ENCODE assay signal across 17 cellular contexts in the genomic region with DNA sequence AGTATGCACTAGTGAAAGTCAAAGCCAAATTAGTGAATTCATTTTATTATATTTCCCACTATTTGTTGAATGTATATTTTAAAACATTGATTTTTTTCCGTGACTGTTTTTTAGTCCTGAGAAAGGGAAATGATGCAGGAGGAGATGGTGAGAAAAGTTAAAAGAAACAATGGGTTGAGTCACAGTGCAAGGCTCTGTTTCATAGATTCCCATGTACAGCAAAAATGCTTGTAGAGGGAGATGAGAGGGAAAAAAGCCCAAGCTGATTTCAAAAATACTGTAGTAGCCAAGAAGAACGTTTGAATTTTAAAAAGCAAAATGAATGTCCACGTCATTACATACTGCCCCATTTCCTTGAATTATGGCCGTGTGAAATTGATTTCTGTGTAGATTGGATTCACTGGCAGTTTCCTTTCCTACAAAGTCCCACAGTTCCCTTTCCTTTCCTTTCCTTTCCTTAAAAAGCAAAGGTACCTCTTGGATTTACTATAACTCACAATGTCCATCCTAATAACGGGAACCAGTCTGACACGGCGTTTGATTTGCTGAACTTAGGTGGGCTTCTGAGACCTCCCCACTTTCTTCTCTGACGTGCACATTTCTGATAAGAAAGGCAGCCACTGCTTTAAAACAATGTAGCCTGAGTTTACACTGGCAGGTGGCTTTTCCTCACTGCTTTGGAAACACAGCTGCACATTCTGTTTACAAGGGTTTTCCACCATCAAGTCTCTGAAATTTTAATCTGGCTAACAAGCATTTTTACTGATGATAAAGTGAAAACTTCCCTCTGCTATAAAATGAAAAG.
DNase-seq lines count a peak whose midpoint lies in the region; ATAC-seq and TF ChIP-seq lines count a peak whose summit lies in the region.
"Had no signal": no experiment of that assay in that cellular context is flagged by ENCODE, and none has a peak within 500 bp of the region (broad histone marks: within the 10 kb centered on the region; RNA-seq: fewer than 3 reads in every experiment).

No MANE protein-coding gene starts in this region.

- H3K9me3 ChIP-seq in mammary epithelial cell (replicated peaks; ENCODE audit: insufficient read depth, low read length) (no peaks in the 10 kb centered on the region), skeletal muscle satellite cell (replicated peaks; ENCODE audit: low read length) (no peaks in the 10 kb centered on the region), tibial artery (no peaks in the 10 kb centered on the region)

- H3K4me2 ChIP-seq in mammary epithelial cell (ENCODE audit: insufficient read depth, low read depth, low read length) (no peak overlapping the region), skeletal muscle satellite cell (ENCODE audit: low read length) (peak overlapping the region; percentile 47)

- peaks cover 19% of the 10 kb centered on the region for H3K4me1 Mint-ChIP-seq in MCF 10A (ENCODE audit: insufficient read depth, unreplicated experiment)
- H3K4me1 Mint-ChIP-seq: stimulated activated effector memory CD8-positive, alpha-beta T cell treated with anti-CD3 and anti-CD28 coated beads, Interleukin-12 subunit alpha, Interleukin-12 subunit beta, amount 100 ng/mL, for 72 hours had no signal

- H3K9ac ChIP-seq in mammary epithelial cell (ENCODE audit: insufficient read depth, low read length) = no peak overlapping the region
- peak overlapping the region; percentile 64 for H3K9ac ChIP-seq in skeletal muscle satellite cell (ENCODE audit: low read depth, low read length)

- 74% methylated on average over 8 of the region's 8 CpGs for WGBS in mammary epithelial cell (ENCODE audit: low coverage, missing lambda C conversion rate)

- no peaks in the 10 kb centered on the region for H3K36me3 Mint-ChIP-seq in MCF 10A (ENCODE audit: insufficient read depth, unreplicated experiment)
- H3K36me3 Mint-ChIP-seq: CD8-positive, alpha-beta T cell; stimulated activated effector memory CD8-positive, alpha-beta T cell treated with anti-CD3 and anti-CD28 coated beads, Interleukin-12 subunit alpha, Interleukin-12 subunit beta, amount 100 ng/mL, for 72 hours had no signal

- BruUV-seq in mammary epithelial cell (replicated peaks; lab: Mats Ljungman, UMichigan) (no TSS peak), MCF 10A (replicated peaks; lab: Mats Ljungman, UMichigan) (no TSS peak)

- TF ChIP-seq CTCF in mammary epithelial cell (conservative IDR thresholded peaks at IDR 0.05 in 1 of 2, IDR thresholded peaks at IDR 0.05 in 1 of 2; ENCODE audit: extremely low read depth in 1 of 2, insufficient read depth in 1 of 2, low read depth in 1 of 2, low read length in 2 of 2) = no peak
- no peak for TF ChIP-seq CTCF in MCF 10A (IDR thresholded peaks at IDR 0.05; ENCODE audit: unreplicated experiment)
- TF ChIP-seq CTCF in fibroblast of pulmonary artery (IDR thresholded peaks at IDR 0.05; ENCODE audit: low read length, missing control alignments) = no peak
- no peak for TF ChIP-seq CTCF in tibial artery (IDR thresholded peaks at IDR 0.05)

- H4K20me1 ChIP-seq in mammary epithelial cell (ENCODE audit: insufficient read depth, low read length) = no peaks in the 10 kb centered on the region

- dilution Hi-C loops in mammary epithelial cell (cut with HindIII; ENCODE audit: low sequenced_read_pairs) = loop anchor here (25.0 kb wide), 1 partner anchor 654 kb away; no protein-coding TSS in a partner anchor

- DNase-seq in mammary epithelial cell (peak; percentile 26), MCF 10A (ENCODE audit: unreplicated experiment) (no peak), fibroblast of pulmonary artery (ENCODE audit: low read depth) (peak; percentile 90), tibial artery (no peak), NCI-H1694 treated with DMSO at 0.1 percent for 48 hours (lab: John Stamatoyannopoulos, UW) (no peak)
- DNase-seq: activated CD4-positive, CD25-positive, alpha-beta regulatory T cell treated with anti-CD3 and anti-CD28 coated beads, Interleukin-2, amount 50 U/mL, for 72 hours; CD8-positive, alpha-beta T cell; effector memory CD8-positive, alpha-beta T cell; midbrain; NCI-H2081 treated with DMSO at 0.1 percent for 48 hours; NCI-H82; T-helper 2 cell had no signal

- no peak overlapping the region for H3K4me3 Mint-ChIP-seq in MCF 10A (ENCODE audit: unreplicated experiment)
- H3K4me3 Mint-ChIP-seq: CD8-positive, alpha-beta T cell; effector memory CD8-positive, alpha-beta T cell; stimulated activated effector memory CD8-positive, alpha-beta T cell treated with anti-CD3 and anti-CD28 coated beads, Interleukin-12 subunit alpha, Interleukin-12 subunit beta, amount 100 ng/mL, for 72 hours had no signal

- in situ Hi-C loops in mammary epithelial cell (cut with MboI; ENCODE audit: low sequenced_read_pairs in 2 of 2) = loop anchor here (25.0 kb wide), 2 partner anchors 254 to 404 kb away; a partner anchor contains a TSS

- H3K27ac ChIP-seq in mammary epithelial cell (ENCODE audit: insufficient read depth, low read depth, low read length) (no peak overlapping the region), tibial artery (no peak overlapping the region)
- H3K27ac ChIP-seq: skin epidermis had no signal

- H3K36me3 ChIP-seq in mammary epithelial cell (ENCODE audit: insufficient read depth, low read length) (no peaks in the 10 kb centered on the region), skeletal muscle satellite cell (ENCODE audit: insufficient read depth, low read length) (no peaks in the 10 kb centered on the region), tibial artery (no peaks in the 10 kb centered on the region)

- H3K27ac Mint-ChIP-seq in MCF 10A (ENCODE audit: low read depth, unreplicated experiment) = no peak overlapping the region
- H3K27ac Mint-ChIP-seq: CD8-positive, alpha-beta T cell; effector memory CD8-positive, alpha-beta T cell; stimulated activated effector memory CD8-positive, alpha-beta T cell treated with anti-CD3 and anti-CD28 coated beads, Interleukin-12 subunit alpha, Interleukin-12 subunit beta, amount 100 ng/mL, for 72 hours had no signal

- H3K4me3 ChIP-seq in mammary epithelial cell (replicated peaks in 1 of 3; ENCODE audit: insufficient read depth in 1 of 3, low read depth in 2 of 3, low read length in 3 of 3) = no peak overlapping the region
- peak overlapping the region; percentile 29 for H3K4me3 ChIP-seq in fibroblast of pulmonary artery (replicated peaks; ENCODE audit: low read depth, low read length)
- H3K4me3 ChIP-seq in skeletal muscle satellite cell (ENCODE audit: low read length) = peak overlapping the region; percentile 20
- no peak overlapping the region for H3K4me3 ChIP-seq in tibial artery
- H3K4me3 ChIP-seq: skin epidermis had no signal

- H3K27me3 Mint-ChIP-seq in MCF 10A (ENCODE audit: insufficient read depth, unreplicated experiment) = no peaks in the 10 kb centered on the region

- POLR2A ChIA-PET in MCF 10A (lab: Yijun Ruan, JAX) = interaction anchor here (1.1 kb wide), 1 partner anchor 11 kb away, joined by 4 read pairs; no protein-coding TSS in a partner anchor

- ATAC-seq in SK-N-SH treated with all-trans-retinoic acid at 6 μM for 48 hours (peak; percentile 24; the same call in 1 of the 3 replicates), GM19397 (IDR thresholded peaks at IDR 0.05; ENCODE audit: unreplicated experiment) (no peak)
- ATAC-seq: CD8-positive, alpha-beta T cell; effector memory CD8-positive, alpha-beta T cell; stimulated activated effector memory CD8-positive, alpha-beta T cell treated with anti-CD3 and anti-CD28 coated beads, Interleukin-12 subunit alpha, Interleukin-12 subunit beta, amount 100 ng/mL, for 72 hours had no signal

- H2AFZ ChIP-seq in mammary epithelial cell (ENCODE audit: low read depth, low read length) = no peak overlapping the region

- intact Hi-C loops in mammary epithelial cell (cut with micrococcal nuclease) (no loop called here), MCF 10A (cut with micrococcal nuclease) (no loop called here), tibial artery (cut with DNase I; ENCODE audit: low total_unique reads) (no loop called here)

- CTCF ChIA-PET in mammary epithelial cell (lab: Charles Lee; ENCODE audit: low non-redundant PET) = no interaction called here
- CTCF ChIA-PET in MCF 10A (lab: Yijun Ruan, JAX) = no interaction called here

- H3K27me3 ChIP-seq in mammary epithelial cell (ENCODE audit: insufficient read depth, low read length) (no peaks in the 10 kb centered on the region), skeletal muscle satellite cell (ENCODE audit: control insufficient read depth, insufficient read depth, low read length) (no peaks in the 10 kb centered on the region), tibial artery (no peaks in the 10 kb centered on the region)

- no peaks in the 10 kb centered on the region for H3K9me3 Mint-ChIP-seq in MCF 10A (ENCODE audit: unreplicated experiment)
- H3K9me3 Mint-ChIP-seq: CD8-positive, alpha-beta T cell; effector memory CD8-positive, alpha-beta T cell; stimulated activated effector memory CD8-positive, alpha-beta T cell treated with anti-CD3 and anti-CD28 coated beads, Interleukin-12 subunit alpha, Interleukin-12 subunit beta, amount 100 ng/mL, for 72 hours had no signal

- no peaks in the 10 kb centered on the region for H3K79me2 ChIP-seq in mammary epithelial cell (ENCODE audit: insufficient read depth, low read length)

- H3K4me1 ChIP-seq in mammary epithelial cell (ENCODE audit: insufficient read depth, low read length) = no peaks in the 10 kb centered on the region
- H3K4me1 ChIP-seq in skeletal muscle satellite cell (ENCODE audit: control insufficient read depth, insufficient read depth, low read length) = peaks cover 31% of the 10 kb centered on the region
- no peaks in the 10 kb centered on the region for H3K4me1 ChIP-seq in tibial artery

TF ChIP-seq in SK-N-SH treated with all-trans-retinoic acid at 6 μM for 48 hours, 23 proteins besides CTCF, POLR2A, EP300 and RAD21 (continues in another document):
- TF ChIP-seq GLIS3 (CRISPR knock-in tag; IDR thresholded peaks at IDR 0.05) (no peak), BACH2 (CRISPR knock-in tag; IDR thresholded peaks at IDR 0.05; ENCODE audit: borderline replicate concordance) (no peak), ZFP30 (CRISPR knock-in tag; IDR thresholded peaks at IDR 0.05) (no peak), TOX (CRISPR knock-in tag; IDR thresholded peaks at IDR 0.05; ENCODE audit: borderline replicate concordance) (no peak)

Comparison
In these comparisons a context has a peak if more than half of its experiments do, and no peak if none do; other contexts are left out.
1. DNase-seq: peak in mammary epithelial cell (single experiment) and fibroblast of pulmonary artery (single experiment); none in MCF 10A (single experiment), tibial artery (0 of 2) and NCI-H1694 treated with DMSO at 0.1 percent for 48 hours (single experiment).
2. H3K4me3 ChIP-seq: peak in fibroblast of pulmonary artery (single experiment) and skeletal muscle satellite cell (single experiment); none in mammary epithelial cell (0 of 3) and tibial artery (0 of 2).